8 cellular contexts compared by ENCODE assay signal in the genomic region with DNA sequence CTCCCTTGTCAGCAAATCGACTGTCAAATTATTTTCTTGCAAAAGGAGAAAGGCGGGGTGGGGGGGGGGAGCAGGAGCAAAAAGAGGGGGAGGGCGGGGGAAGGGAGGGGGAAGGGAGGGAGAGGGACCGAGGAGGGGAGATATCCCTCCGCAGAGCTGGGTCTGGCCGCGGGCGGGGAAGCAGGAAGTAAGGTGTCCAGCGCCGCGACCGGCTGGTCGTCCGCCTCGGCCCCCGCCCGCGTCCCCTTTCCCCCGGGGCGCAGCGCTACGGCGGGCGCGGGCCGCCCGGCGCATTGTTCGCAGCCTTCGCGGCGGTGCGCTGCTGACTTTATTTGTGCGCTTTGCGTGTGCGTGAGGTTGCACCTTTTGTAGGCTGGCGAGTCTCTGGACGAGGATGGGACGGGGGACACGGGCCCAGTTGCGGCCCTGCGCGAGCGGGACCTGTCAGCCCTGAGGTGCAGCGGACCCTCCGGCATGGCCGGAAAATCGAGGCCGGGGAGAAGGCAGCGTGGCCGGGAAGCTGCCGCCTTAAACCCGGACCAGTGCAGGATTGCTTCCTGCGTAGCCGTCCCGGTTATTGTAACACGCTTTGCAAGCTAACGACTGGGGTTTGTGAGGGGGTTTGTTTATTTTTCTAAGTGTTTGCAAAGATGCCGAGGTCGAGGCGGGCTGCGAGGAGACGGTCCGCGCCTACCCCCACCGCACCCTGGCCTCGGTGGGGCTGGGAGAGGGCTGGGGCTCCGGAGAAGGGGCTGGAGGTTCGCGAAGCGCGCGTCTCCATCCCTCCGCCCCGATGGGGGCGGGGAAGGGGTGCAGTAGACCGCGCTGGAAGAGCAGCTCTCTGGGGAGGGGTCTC. TPM values are rescaled to one million over a fixed set of nuclear protein-coding genes. Genes with fewer than 3 reads are reported as not detected.
DNase-seq lines count a peak whose midpoint lies in the region; ATAC-seq and TF ChIP-seq lines count a peak whose summit lies in the region.

No MANE protein-coding gene starts in this region.

- intact Hi-C loops in lower lobe of right lung (cut with DNase I) = no loop called here

- ATAC-seq in HG03095 (IDR thresholded peaks at IDR 0.05; ENCODE audit: unreplicated experiment) (peak; percentile 23), lower lobe of right lung (peak; percentile 63 to 71)
- peak; percentile 62 for ATAC-seq in stimulated activated memory B cell treated with anti-CD40 and anti-IgM and Interleukin-4, amounts not matched to agents 10 μg/mL and 1 μg/mL and 100 μg/mL, for 72 hours

- H3K27me3 ChIP-seq in ectodermal cell (ENCODE audit: control insufficient read depth, insufficient read depth, low read length, poor library complexity, severe bottlenecking) = no peaks in the 10 kb centered on the region
- no peaks in the 10 kb centered on the region for H3K27me3 ChIP-seq in lower lobe of right lung (ENCODE audit: low read depth)

- H3K4me1 Mint-ChIP-seq in stimulated activated memory B cell treated with anti-CD40 and anti-IgM and Interleukin-4, amounts not matched to agents 10 μg/mL and 1 μg/mL and 100 μg/mL, for 72 hours = peaks cover 42% of the 10 kb centered on the region

- TF ChIP-seq CTCF in 22Rv1 (IDR thresholded peaks at IDR 0.05) (no peak), lower lobe of right lung (IDR thresholded peaks at IDR 0.05) (no peak)

- 1% methylated on average over 75 to 76 of the region's 78 CpGs for WGBS in ectodermal cell, 2 experiments

- H3K36me3 Mint-ChIP-seq in stimulated activated memory B cell treated with anti-CD40 and anti-IgM and Interleukin-4, amounts not matched to agents 10 μg/mL and 1 μg/mL and 100 μg/mL, for 72 hours = no peaks in the 10 kb centered on the region

- peak overlapping the region; percentile 73 for H3K27ac Mint-ChIP-seq in stimulated activated memory B cell treated with anti-CD40 and anti-IgM and Interleukin-4, amounts not matched to agents 10 μg/mL and 1 μg/mL and 100 μg/mL, for 72 hours

- H3K36me3 ChIP-seq in ectodermal cell (ENCODE audit: control insufficient read depth, insufficient read depth, low read length) = no peaks in the 10 kb centered on the region
- no peaks in the 10 kb centered on the region for H3K36me3 ChIP-seq in lower lobe of right lung

- H3K27me3 Mint-ChIP-seq in stimulated activated memory B cell treated with anti-CD40 and anti-IgM and Interleukin-4, amounts not matched to agents 10 μg/mL and 1 μg/mL and 100 μg/mL, for 72 hours = peaks cover 18% of the 10 kb centered on the region

- peaks cover 19% of the 10 kb centered on the region for H3K4me1 ChIP-seq in ectodermal cell (ENCODE audit: control insufficient read depth, insufficient read depth, low read length)
- peaks cover 19% of the 10 kb centered on the region for H3K4me1 ChIP-seq in lower lobe of right lung

- TF ChIP-seq POLR2A in GM15510 (IDR thresholded peaks at IDR 0.05; ENCODE audit: borderline replicate concordance, extremely low read depth, insufficient read length) = peak; percentile 67

- peak; percentile 93 for DNase-seq in NCI-H510A (lab: John Stamatoyannopoulos, UW)
- DNase-seq in activated CD4-positive, alpha-beta T cell treated with anti-CD3 and anti-CD28 coated beads, Interleukin-2, amount 50 U/mL, for 4 hours = peak; percentile 34 to 38
- DNase-seq in lower lobe of right lung = peak; percentile 79

- H3K4me3 ChIP-seq in ectodermal cell (ENCODE audit: insufficient read depth, low read depth, low read length) (peak overlapping the region; percentile 69), lower lobe of right lung (peak overlapping the region; percentile 64)

- peak overlapping the region; percentile 98 for H3K4me3 Mint-ChIP-seq in stimulated activated memory B cell treated with anti-CD40 and anti-IgM and Interleukin-4, amounts not matched to agents 10 μg/mL and 1 μg/mL and 100 μg/mL, for 72 hours

- H3K9me3 Mint-ChIP-seq in stimulated activated memory B cell treated with anti-CD40 and anti-IgM and Interleukin-4, amounts not matched to agents 10 μg/mL and 1 μg/mL and 100 μg/mL, for 72 hours = no peaks in the 10 kb centered on the region

- no peaks in the 10 kb centered on the region for H3K9me3 ChIP-seq in ectodermal cell (ENCODE audit: control insufficient read depth, low read length)
- H3K9me3 ChIP-seq in lower lobe of right lung = no peaks in the 10 kb centered on the region

- H3K27ac ChIP-seq in 22Rv1 = peak overlapping the region; percentile 88
- peak overlapping the region; percentile 93 for H3K27ac ChIP-seq in ectodermal cell (ENCODE audit: insufficient read depth, low read depth, low read length, poor library complexity, severe bottlenecking)
- peak overlapping the region; percentile 83 for H3K27ac ChIP-seq in lower lobe of right lung

RNA-seq across cellular contexts. Expression of gene TRERF1, which starts 0.7 kb away (rescaled TPM):
- 16.5 TPM for polyA plus RNA-seq in ectodermal cell (2013, experiment 1 of 4)
- 16.4 TPM for polyA plus RNA-seq in ectodermal cell (2013, experiment 2 of 4)
- 14.1 TPM for polyA plus RNA-seq in ectodermal cell (2013, experiment 3 of 4)
- 15.2 TPM for polyA plus RNA-seq in ectodermal cell (2013, experiment 4 of 4)
- 5.6 TPM for total RNA-seq in lower lobe of right lung

Comparison
In these comparisons a context has a peak if more than half of its experiments do, and no peak if none do; other contexts are left out.
1. Peak in every context shown above with its lines: DNase-seq, ATAC-seq, H3K4me3 ChIP-seq and H3K27ac ChIP-seq.
2. DNase-seq: peak in every context shown above with its lines; median percentile 93 in NCI-H510A; 79 in lower lobe of right lung; 36 in activated CD4-positive, alpha-beta T cell treated with anti-CD3 and anti-CD28 coated beads, Interleukin-2, amount 50 U/mL, for 4 hours.